Comparison of ENCODE assay signal across 36 cellular contexts in the genomic region with DNA sequence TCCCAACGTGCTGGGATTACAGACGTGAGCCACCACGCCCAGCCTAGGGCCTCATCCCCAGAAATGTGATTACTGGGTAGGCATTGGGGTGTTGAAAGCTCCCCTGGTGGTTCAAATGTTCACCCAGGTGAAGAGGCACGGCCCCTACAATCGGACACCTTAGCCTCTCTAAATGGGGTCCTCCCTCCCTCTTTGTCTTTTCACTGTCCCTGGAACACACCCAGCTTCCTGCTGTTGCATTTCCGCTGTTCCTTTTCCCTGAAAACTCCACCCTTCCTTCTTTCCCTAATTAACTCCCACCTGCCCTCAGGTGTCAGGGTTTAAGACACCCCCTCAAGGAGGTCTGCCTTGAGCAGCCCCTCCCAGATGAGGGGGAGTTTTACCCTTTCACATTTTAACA. TPM values are rescaled to one million over a fixed set of nuclear protein-coding genes. Genes with fewer than 3 reads are reported as not detected.
"Had no signal": no experiment of that assay in that cellular context is flagged by ENCODE, and none has a peak within 500 bp of the region (broad histone marks: within the 10 kb centered on the region; RNA-seq: fewer than 3 reads in every experiment).

No MANE protein-coding gene starts in this region.

- H3K4me1 ChIP-seq: gastrocnemius medialis, uterus had no signal

- H3K27ac Mint-ChIP-seq: activated CD4-positive, alpha-beta memory T cell treated with anti-CD3 and anti-CD28 coated beads for 36 hours; activated CD4-positive, alpha-beta T cell treated with anti-CD3 and anti-CD28 coated beads, Interleukin-2, amount 10 ng/mL, durations not matched to agents 24 days and 14 days; activated naive CD4-positive, alpha-beta T cell treated with anti-CD3 and anti-CD28 coated beads, Interleukin-2, amount 10 ng/mL, durations not matched to agents 7 days and 5 days; mesothelial cell of epicardium; naive B cell; nephron progenitor cell; progenitor cell of endocrine pancreas; stimulated activated naive CD8-positive, alpha-beta T cell treated with anti-CD3 and anti-CD28 coated beads, Interleukin-15, Interleukin-2, amounts not matched to agents 100 ng/mL and 50 ng/mL, for 24 hours had no signal

- H3K9me3 Mint-ChIP-seq: activated CD4-positive, alpha-beta memory T cell treated with anti-CD3 and anti-CD28 coated beads for 36 hours; activated CD4-positive, alpha-beta T cell treated with anti-CD3 and anti-CD28 coated beads, Interleukin-2, amount 10 ng/mL, durations not matched to agents 24 days and 14 days; mesothelial cell of epicardium; nephron progenitor cell; stimulated activated naive CD8-positive, alpha-beta T cell treated with anti-CD3 and anti-CD28 coated beads, Interleukin-15, Interleukin-2, amounts not matched to agents 100 ng/mL and 50 ng/mL, for 24 hours had no signal

- H2AFZ ChIP-seq: hepatocyte had no signal

- H3K27me3 ChIP-seq: brain microvascular endothelial cell, hepatocyte, ovary, uterus had no signal

- H3K36me3 Mint-ChIP-seq: activated naive CD4-positive, alpha-beta T cell treated with anti-CD3 and anti-CD28 coated beads, Interleukin-2, amount 10 ng/mL, durations not matched to agents 7 days and 5 days; mesothelial cell of epicardium; naive B cell had no signal

- H3K4me3 Mint-ChIP-seq: activated CD4-positive, alpha-beta memory T cell treated with anti-CD3 and anti-CD28 coated beads for 36 hours; activated CD4-positive, alpha-beta T cell treated with anti-CD3 and anti-CD28 coated beads, Interleukin-2, amount 10 ng/mL, durations not matched to agents 24 days and 14 days; activated naive CD4-positive, alpha-beta T cell treated with anti-CD3 and anti-CD28 coated beads, Interleukin-2, amount 10 ng/mL, durations not matched to agents 7 days and 5 days; mesothelial cell of epicardium; nephron progenitor cell; stimulated activated naive CD8-positive, alpha-beta T cell treated with anti-CD3 and anti-CD28 coated beads, Interleukin-15, Interleukin-2, amounts not matched to agents 100 ng/mL and 50 ng/mL, for 24 hours had no signal

- H3K9me3 ChIP-seq: gastrocnemius medialis, neutrophil, ovary, thoracic aorta, uterus had no signal

- H3K4me2 ChIP-seq: hepatocyte had no signal

- H3K4me3 ChIP-seq: coronary artery, dorsolateral prefrontal cortex, gastrocnemius medialis, hepatocyte, ovary, skin epidermis, thoracic aorta, uterus had no signal

- H3K4me1 Mint-ChIP-seq: activated naive CD4-positive, alpha-beta T cell treated with anti-CD3 and anti-CD28 coated beads, Interleukin-2, amount 10 ng/mL, durations not matched to agents 7 days and 5 days; mesothelial cell of epicardium had no signal

- H3K79me2 ChIP-seq: hepatocyte had no signal

- H3K27ac ChIP-seq: brain microvascular endothelial cell, coronary artery, dorsolateral prefrontal cortex, gastrocnemius medialis, hepatocyte, neutrophil, ovary, skin epidermis, thoracic aorta, uterus, WERI-Rb-1 had no signal

- ATAC-seq: gastrocnemius medialis, sciatic nerve had no signal

- H3K36me3 ChIP-seq: brain microvascular endothelial cell, gastrocnemius medialis, neutrophil, ovary, thoracic aorta, uterus, WERI-Rb-1 had no signal

- DNase-seq: activated CD4-positive, alpha-beta memory T cell treated with anti-CD3 and anti-CD28 coated beads for 36 hours; activated CD4-positive, alpha-beta T cell treated with anti-CD3 and anti-CD28 coated beads, Interleukin-2, amount 10 ng/mL, durations not matched to agents 24 days and 14 days; activated CD4-positive, CD25-positive, alpha-beta regulatory T cell treated with anti-CD3 and anti-CD28 coated beads, Interleukin-2, amount 50 U/mL, for 72 hours; activated CD8-positive, alpha-beta memory T cell treated with anti-CD3 and anti-CD28 coated beads, Interleukin-2, amount 50 U/mL, for 4 hours; activated gamma-delta T cell; activated naive CD4-positive, alpha-beta T cell treated with anti-CD3 and anti-CD28 coated beads, Interleukin-2, amount 10 ng/mL, durations not matched to agents 7 days and 5 days; activated T-cell treated with anti-CD3 and anti-CD28 coated beads, Interleukin-2, amount 50 U/mL, for 1 hour; amniotic stem cell; brain microvascular endothelial cell; dorsolateral prefrontal cortex; effector memory CD4-positive, alpha-beta T cell; erythroblast; gastrocnemius medialis; naive B cell; nephron progenitor cell; ovary; stimulated activated CD4-positive, alpha-beta T cell treated with anti-CD3 and anti-CD28 coated beads, Interleukin-12 subunit alpha, Interleukin-12 subunit beta, amount 100 ng/mL, for 4 hours; stimulated activated CD4-positive, alpha-beta T cell treated with anti-CD3 and anti-CD28 coated beads, Interleukin-4, amount 100 ng/mL, for 1 hour; uterus; WERI-Rb-1 had no signal

RNA-seq across cellular contexts. Expression of gene PRODH2, which starts 3.6 kb away (rescaled TPM):
- total RNA-seq: activated CD4-positive, alpha-beta memory T cell treated with anti-CD3 and anti-CD28 coated beads for 36 hours; activated CD4-positive, alpha-beta T cell treated with anti-CD3 and anti-CD28 coated beads, Interleukin-2, amount 10 ng/mL, durations not matched to agents 24 days and 14 days; activated CD8-positive, alpha-beta memory T cell treated with anti-CD3 and anti-CD28 coated beads for 36 hours; astrocyte; cardiac septum; kidney epithelial cell; lower leg skin; mesothelial cell of epicardium; sciatic nerve; subcutaneous adipose tissue; thoracic aorta; uterus had no signal
- polyA plus RNA-seq: ovary had no signal

RNA-seq across cellular contexts. Expression of gene NPHS1, which starts 36.0 kb away (rescaled TPM):
- total RNA-seq: activated CD4-positive, alpha-beta memory T cell treated with anti-CD3 and anti-CD28 coated beads for 36 hours; activated CD4-positive, alpha-beta T cell treated with anti-CD3 and anti-CD28 coated beads, Interleukin-2, amount 10 ng/mL, durations not matched to agents 24 days and 14 days; activated CD8-positive, alpha-beta memory T cell treated with anti-CD3 and anti-CD28 coated beads for 36 hours; astrocyte; cardiac septum; gastrocnemius medialis; lower leg skin; renal cortical epithelial cell; sciatic nerve; subcutaneous adipose tissue; thoracic aorta had no signal

RNA-seq across cellular contexts. Expression of gene KIRREL2, which starts 40.4 kb away (rescaled TPM):
- total RNA-seq: cardiac septum, gastrocnemius medialis, renal cortical epithelial cell, subcutaneous adipose tissue had no signal
